18 cellular contexts compared by ENCODE assay signal in genomic region chr13:27293873-27294515, GRCh38. TPM values are rescaled to one million over a fixed set of nuclear protein-coding genes. Genes with fewer than 3 reads are reported as not detected.
DNase-seq lines count a peak whose midpoint lies in the region; ATAC-seq, FAIRE-seq and TF ChIP-seq lines count a peak whose summit lies in the region.
"Had no signal": no experiment of that assay in that cellular context is flagged by ENCODE, and none has a peak within 500 bp of the region (broad histone marks: within the 10 kb centered on the region; RNA-seq: fewer than 3 reads in every experiment).

No MANE protein-coding gene starts in this region.

- H3K27me3 ChIP-seq in naive thymus-derived CD4-positive, alpha-beta T cell (ENCODE audit: control insufficient read depth in 2 of 2, insufficient read depth in 2 of 2, low read length in 2 of 2) = no peaks in the 10 kb centered on the region
- H3K27me3 ChIP-seq: esophagus muscularis mucosa, neutrophil, upper lobe of right lung had no signal

- POLR2A ChIA-PET in activated CD8-positive, alpha-beta T cell treated with anti-CD3 and anti-CD28 coated beads, Interleukin-2, amount 10 ng/mL, durations not matched to agents 7 days and 5 days (lab: Charles Lee) = no interaction called here
- POLR2A ChIA-PET in naive thymus-derived CD4-positive, alpha-beta T cell (lab: Charles Lee) = interaction anchor here (0.8 to 1.4 kb wide), 7 partner anchors 9 to 327 kb away, joined by 3 to 6 read pairs (median 4); partner anchors contain the start of genes MTIF3, RASL11A and RPL21

- no peak overlapping the region for H3K4me3 ChIP-seq in naive thymus-derived CD4-positive, alpha-beta T cell (ENCODE audit: low read length)
- H3K4me3 ChIP-seq: esophagus muscularis mucosa, upper lobe of right lung had no signal

- H3K27ac Mint-ChIP-seq in activated CD8-positive, alpha-beta T cell treated with anti-CD3 and anti-CD28 coated beads, Interleukin-2, amount 10 ng/mL, durations not matched to agents 7 days and 5 days = peak overlapping the region; percentile 23
- H3K27ac Mint-ChIP-seq in naive thymus-derived CD4-positive, alpha-beta T cell = peak overlapping the region; percentile 31 to 96 (median 91)

- peaks cover 32% of the 10 kb centered on the region for H3K4me1 Mint-ChIP-seq in activated T-cell treated with anti-CD3 and anti-CD28 coated beads, Interleukin-2, amount 50 U/mL, for 4 hours (ENCODE audit: low read depth)
- H3K4me1 Mint-ChIP-seq in activated CD8-positive, alpha-beta T cell treated with anti-CD3 and anti-CD28 coated beads, Interleukin-2, amount 10 ng/mL, durations not matched to agents 7 days and 5 days (ENCODE audit: low read depth) = peaks cover 24% of the 10 kb centered on the region
- H3K4me1 Mint-ChIP-seq in naive thymus-derived CD4-positive, alpha-beta T cell = peaks cover 17 to 64% (median 38%) of the 10 kb centered on the region in 7 donors

- TF ChIP-seq POLR2A in GM12892 (IDR thresholded peaks at IDR 0.05; ENCODE audit: low read depth, low read length) = no peak

- H3K27me3 Mint-ChIP-seq in activated T-cell treated with anti-CD3 and anti-CD28 coated beads, Interleukin-2, amount 50 U/mL, for 4 hours (ENCODE audit: low read depth) = no peaks in the 10 kb centered on the region
- H3K27me3 Mint-ChIP-seq in activated CD8-positive, alpha-beta T cell treated with anti-CD3 and anti-CD28 coated beads, Interleukin-2, amount 10 ng/mL, durations not matched to agents 7 days and 5 days (ENCODE audit: low read depth) = no peaks in the 10 kb centered on the region
- H3K27me3 Mint-ChIP-seq in naive thymus-derived CD4-positive, alpha-beta T cell = no peaks in the 10 kb centered on the region

- FAIRE-seq in GM12892 (lab: Jason Lieb, UNC) = peak; percentile 70

- peak overlapping the region; percentile 61 for H3K27ac ChIP-seq in naive thymus-derived CD4-positive, alpha-beta T cell (ENCODE audit: low read depth, low read length)
- H3K27ac ChIP-seq: esophagus muscularis mucosa, neutrophil, RWPE1, upper lobe of right lung had no signal

- H3K4me3 Mint-ChIP-seq in activated T-cell treated with anti-CD3 and anti-CD28 coated beads, Interleukin-2, amount 50 U/mL, for 4 hours = no peak overlapping the region
- no peak overlapping the region for H3K4me3 Mint-ChIP-seq in activated CD8-positive, alpha-beta T cell treated with anti-CD3 and anti-CD28 coated beads, Interleukin-2, amount 10 ng/mL, durations not matched to agents 7 days and 5 days
- H3K4me3 Mint-ChIP-seq in naive thymus-derived CD4-positive, alpha-beta T cell = peak overlapping the region; percentile 16 to 84 (median 64)

- H3K9me3 Mint-ChIP-seq in activated T-cell treated with anti-CD3 and anti-CD28 coated beads, Interleukin-2, amount 50 U/mL, for 4 hours = no peaks in the 10 kb centered on the region
- no peaks in the 10 kb centered on the region for H3K9me3 Mint-ChIP-seq in activated CD8-positive, alpha-beta T cell treated with anti-CD3 and anti-CD28 coated beads, Interleukin-2, amount 10 ng/mL, durations not matched to agents 7 days and 5 days (ENCODE audit: insufficient read depth)
- H3K9me3 Mint-ChIP-seq in naive thymus-derived CD4-positive, alpha-beta T cell = no peaks in the 10 kb centered on the region

- ATAC-seq in activated T-cell treated with anti-CD3 and anti-CD28 coated beads, Interleukin-2, amount 50 U/mL, for 4 hours = peak; percentile 64 to 69
- peak; percentile 82 for ATAC-seq in activated CD8-positive, alpha-beta T cell treated with anti-CD3 and anti-CD28 coated beads, Interleukin-2, amount 10 ng/mL, durations not matched to agents 7 days and 5 days
- ATAC-seq in naive thymus-derived CD4-positive, alpha-beta T cell = peak; percentile 75
- ATAC-seq in GM18873 (IDR thresholded peaks at IDR 0.05; ENCODE audit: low FRiP score, unreplicated experiment) (no peak), HG03108 (IDR thresholded peaks at IDR 0.05; ENCODE audit: unreplicated experiment) (no peak)
- ATAC-seq: upper lobe of right lung had no signal

- DNase-seq in activated T-cell treated with anti-CD3 and anti-CD28 coated beads, Interleukin-2, amount 50 U/mL, for 4 hours = no peak
- DNase-seq in activated T-cell treated with anti-CD3 and anti-CD28 coated beads for 4 hours = no peak
- DNase-seq in GM12892 (ENCODE audit: insufficient read length) = no peak
- peak; percentile 46 for DNase-seq in activated CD8-positive, alpha-beta T cell treated with anti-CD3 and anti-CD28 coated beads, Interleukin-2, amount 10 ng/mL, durations not matched to agents 7 days and 5 days
- DNase-seq in naive thymus-derived CD4-positive, alpha-beta T cell = peak in 7 of 9 donors; percentile 35 to 63 (median 57)
- DNase-seq in COLO668 (lab: John Stamatoyannopoulos, UW; ENCODE audit: unreplicated experiment) = no peak
- DNase-seq: ACHN; COR-L47; H7; NCI-H187; NCI-H345; stimulated activated CD4-positive, alpha-beta T cell treated with anti-CD3 and anti-CD28 coated beads, Interleukin-12 subunit alpha, Interleukin-12 subunit beta, amount 100 ng/mL, for 4 hours; upper lobe of right lung had no signal

- CTCF ChIA-PET in activated CD8-positive, alpha-beta T cell treated with anti-CD3 and anti-CD28 coated beads, Interleukin-2, amount 10 ng/mL, durations not matched to agents 7 days and 5 days (lab: Charles Lee) = no interaction called here
- CTCF ChIA-PET in naive thymus-derived CD4-positive, alpha-beta T cell (lab: Charles Lee) = interaction anchor here (0.8 to 1.2 kb wide), 4 partner anchors 9 to 51 kb away, joined by 3 to 4 read pairs (median 4); partner anchors contain the start of gene RASL11A

- no peaks in the 10 kb centered on the region for H3K36me3 ChIP-seq in naive thymus-derived CD4-positive, alpha-beta T cell (ENCODE audit: control insufficient read depth in 2 of 3, insufficient read depth in 3 of 3, low read length in 3 of 3)
- H3K36me3 ChIP-seq: esophagus muscularis mucosa, neutrophil, upper lobe of right lung had no signal

- H3K4me1 ChIP-seq in naive thymus-derived CD4-positive, alpha-beta T cell (ENCODE audit: control insufficient read depth in 2 of 2, insufficient read depth in 2 of 2, low read length in 2 of 2) = peaks cover 0 to 33% of the 10 kb centered on the region in 2 donors
- H3K4me1 ChIP-seq: esophagus muscularis mucosa, upper lobe of right lung had no signal

- no peaks in the 10 kb centered on the region for H3K36me3 Mint-ChIP-seq in activated T-cell treated with anti-CD3 and anti-CD28 coated beads, Interleukin-2, amount 50 U/mL, for 4 hours (ENCODE audit: insufficient read depth)
- no peaks in the 10 kb centered on the region for H3K36me3 Mint-ChIP-seq in activated CD8-positive, alpha-beta T cell treated with anti-CD3 and anti-CD28 coated beads, Interleukin-2, amount 10 ng/mL, durations not matched to agents 7 days and 5 days (ENCODE audit: low read depth)
- no peaks in the 10 kb centered on the region for H3K36me3 Mint-ChIP-seq in naive thymus-derived CD4-positive, alpha-beta T cell

- intact Hi-C loops in naive thymus-derived CD4-positive, alpha-beta T cell (cut with micrococcal nuclease) = loop anchor here in 1 of 2 donors (1.0 to 5.0 kb wide), 5 partner anchors 8 to 43 kb away; partner anchors contain the start of gene RPL21

- no peaks in the 10 kb centered on the region for H3K9me3 ChIP-seq in naive thymus-derived CD4-positive, alpha-beta T cell (ENCODE audit: control insufficient read depth in 2 of 3, low read length in 3 of 3)
- H3K9me3 ChIP-seq: esophagus muscularis mucosa, neutrophil, upper lobe of right lung had no signal

RNA-seq across cellular contexts. Expression of gene RASL11A, which starts 23.4 kb away (rescaled TPM):
- 1 to 10 TPM; 5.2 to 7.3 (median 5.5) TPM for total RNA-seq in activated T-cell treated with anti-CD3 and anti-CD28 coated beads, Interleukin-2, amount 50 U/mL, for 4 hours
- 0.59 TPM for polyA plus RNA-seq in GM12892 (2012; ENCODE audit: missing spikeins)
- under 1 TPM; 0.52 to 0.92 TPM for total RNA-seq in activated CD8-positive, alpha-beta T cell treated with anti-CD3 and anti-CD28 coated beads, Interleukin-2, amount 10 ng/mL, durations not matched to agents 7 days and 5 days
- 1 to 10 TPM in 2 of 5 experiments, under 1 TPM in 3; 0.44 to 3.0 (median 0.86) TPM for total RNA-seq in naive thymus-derived CD4-positive, alpha-beta T cell
- 1 to 10 TPM in 1 of 2 donors, under 1 TPM in 1; 0.53 to 1.7 TPM for polyA plus RNA-seq in naive thymus-derived CD4-positive, alpha-beta T cell

RNA-seq across cellular contexts. Expression of gene RPL21, which starts 42.6 kb away (rescaled TPM):
- total RNA-seq in activated T-cell treated with anti-CD3 and anti-CD28 coated beads, Interleukin-2, amount 50 U/mL, for 4 hours = 1,000 to 10,000 TPM; 1,554 to 1,640 (median 1,611) TPM
- 4,843 TPM for polyA plus RNA-seq in GM12892 (2012; ENCODE audit: missing spikeins)
- 100 to 1,000 TPM; 784 to 807 TPM for total RNA-seq in activated CD8-positive, alpha-beta T cell treated with anti-CD3 and anti-CD28 coated beads, Interleukin-2, amount 10 ng/mL, durations not matched to agents 7 days and 5 days
- total RNA-seq in naive thymus-derived CD4-positive, alpha-beta T cell = 1,000 to 10,000 TPM in 4 of 5 experiments, 100 to 1,000 TPM in 1; 962 to 2,668 (median 2,384) TPM
- 1,000 to 10,000 TPM; 7,687 to 9,287 TPM for polyA plus RNA-seq in naive thymus-derived CD4-positive, alpha-beta T cell

Comparison
In these comparisons a context has a peak if more than half of its experiments do, and no peak if none do; other contexts are left out.
1. ATAC-seq: peak in activated T-cell treated with anti-CD3 and anti-CD28 coated beads, Interleukin-2, amount 50 U/mL, for 4 hours (2 of 2), activated CD8-positive, alpha-beta T cell treated with anti-CD3 and anti-CD28 coated beads, Interleukin-2, amount 10 ng/mL, durations not matched to agents 7 days and 5 days (single experiment) and naive thymus-derived CD4-positive, alpha-beta T cell (single experiment); none in GM18873 (single experiment) and HG03108 (single experiment).
2. DNase-seq: peak in activated CD8-positive, alpha-beta T cell treated with anti-CD3 and anti-CD28 coated beads, Interleukin-2, amount 10 ng/mL, durations not matched to agents 7 days and 5 days (single experiment) and naive thymus-derived CD4-positive, alpha-beta T cell (7 of 9); none in activated T-cell treated with anti-CD3 and anti-CD28 coated beads, Interleukin-2, amount 50 U/mL, for 4 hours (single experiment), activated T-cell treated with anti-CD3 and anti-CD28 coated beads for 4 hours (single experiment), GM12892 (single experiment) and COLO668 (single experiment).
3. H3K4me3 Mint-ChIP-seq: peak in naive thymus-derived CD4-positive, alpha-beta T cell (10 of 10); none in activated T-cell treated with anti-CD3 and anti-CD28 coated beads, Interleukin-2, amount 50 U/mL, for 4 hours (single experiment) and activated CD8-positive, alpha-beta T cell treated with anti-CD3 and anti-CD28 coated beads, Interleukin-2, amount 10 ng/mL, durations not matched to agents 7 days and 5 days (single experiment).